9 cellular contexts compared by ENCODE assay signal in genomic region chr9:109780453-109781033, GRCh38. TPM values are rescaled to one million over a fixed set of nuclear protein-coding genes. Genes with fewer than 3 reads are reported as not detected.
DNase-seq lines count a peak whose midpoint lies in the region; TF ChIP-seq lines count a peak whose summit lies in the region.
"Had no signal": no experiment of that assay in that cellular context is flagged by ENCODE, and none has a peak within 500 bp of the region (broad histone marks: within the 10 kb centered on the region; RNA-seq: fewer than 3 reads in every experiment).

No MANE protein-coding gene starts in this region.

- H3K4me1 Mint-ChIP-seq in Caco-2 (ENCODE audit: low read depth, unreplicated experiment): no peaks in the 10 kb centered on the region
- H3K4me1 Mint-ChIP-seq in activated CD4-positive, alpha-beta memory T cell treated with anti-CD3 and anti-CD28 coated beads, Interleukin-2, amount 10 ng/mL, durations not matched to agents 7 days and 5 days: no peaks in the 10 kb centered on the region

- no peak for DNase-seq in Caco-2
- no peak for DNase-seq in Peyer's patch
- peak in 1 of 2 donors; percentile 56 for DNase-seq in foreskin fibroblast
- DNase-seq in ovary: no peak
- DNase-seq in activated effector memory CD4-positive, alpha-beta T cell treated with Interleukin-2 at 50 U/mL for 16 hours: no peak
- DNase-seq in 8988T: no peak
- no peak for DNase-seq in activated CD4-positive, alpha-beta memory T cell treated with anti-CD3 and anti-CD28 coated beads, Interleukin-2, amount 10 ng/mL, durations not matched to agents 7 days and 5 days
- DNase-seq in DMS153 treated with DMSO at 0.1 percent for 48 hours (lab: John Stamatoyannopoulos, UW; ENCODE audit: unreplicated experiment): no peak
- DNase-seq: stimulated activated CD4-positive, alpha-beta T cell treated with anti-CD3 and anti-CD28 coated beads, Interleukin-12 subunit alpha, Interleukin-12 subunit beta, amount 100 ng/mL, for 4 hours had no signal

- peaks cover 3% of the 10 kb centered on the region; the same call in 1 of the 2 replicates for H3K4me1 ChIP-seq in Caco-2
- H3K4me1 ChIP-seq in Peyer's patch: peaks cover 0 to 5% (median 2%) of the 10 kb centered on the region in 4 donors
- H3K4me1 ChIP-seq in ovary (ENCODE audit: insufficient read depth): peaks cover 2% of the 10 kb centered on the region

- 0 to 1% (median 1%) methylated on average over 16 of the region's 16 CpGs for WGBS in ovary, 3 donors

- TF ChIP-seq EP300 in ovary (IDR thresholded peaks at IDR 0.05): no peak

- H3K27me3 ChIP-seq in Caco-2 (replicated peaks; ENCODE audit: control insufficient read depth, insufficient read depth, low read length) (no peaks in the 10 kb centered on the region), Peyer's patch (no peaks in the 10 kb centered on the region), ovary (no peaks in the 10 kb centered on the region)

- H3K9me3 ChIP-seq in Caco-2: no peaks in the 10 kb centered on the region
- no peaks in the 10 kb centered on the region for H3K9me3 ChIP-seq in Peyer's patch
- no peaks in the 10 kb centered on the region for H3K9me3 ChIP-seq in ovary

- H3K4me3 ChIP-seq in Caco-2 (ENCODE audit: low read depth, low read length) (peak overlapping the region; percentile 17), Peyer's patch (peak overlapping the region; percentile 14 to 60 (median 38)), foreskin fibroblast (ENCODE audit: low read depth in 1 of 2, low read length in 2 of 2) (peak overlapping the region; percentile 83), ovary (peak overlapping the region; percentile 66)

- no peak for TF ChIP-seq CTCF in Caco-2 (IDR thresholded peaks at IDR 0.05; ENCODE audit: insufficient read depth in 1 of 2, low read depth in 1 of 2, low read length in 1 of 2, severe bottlenecking in 1 of 2, unreplicated experiment in 1 of 2)
- no peak for TF ChIP-seq CTCF in Peyer's patch (IDR thresholded peaks at IDR 0.05)
- no peak for TF ChIP-seq CTCF in foreskin fibroblast (IDR thresholded peaks at IDR 0.05; ENCODE audit: low read depth, low read length)
- no peak for TF ChIP-seq CTCF in ovary (IDR thresholded peaks at IDR 0.05)

- no peak for TF ChIP-seq POLR2A in Peyer's patch (IDR thresholded peaks at IDR 0.05)
- no peak for TF ChIP-seq POLR2A in ovary (IDR thresholded peaks at IDR 0.05)

- H3K27ac Mint-ChIP-seq in Caco-2 (ENCODE audit: unreplicated experiment): no peak overlapping the region
- no peak overlapping the region for H3K27ac Mint-ChIP-seq in activated CD4-positive, alpha-beta memory T cell treated with anti-CD3 and anti-CD28 coated beads, Interleukin-2, amount 10 ng/mL, durations not matched to agents 7 days and 5 days

- peaks cover 26% of the 10 kb centered on the region for H3K27me3 Mint-ChIP-seq in Caco-2 (ENCODE audit: insufficient read depth, unreplicated experiment)
- H3K27me3 Mint-ChIP-seq in activated CD4-positive, alpha-beta memory T cell treated with anti-CD3 and anti-CD28 coated beads, Interleukin-2, amount 10 ng/mL, durations not matched to agents 7 days and 5 days: peaks cover 42% of the 10 kb centered on the region

- H3K4me3 Mint-ChIP-seq in Caco-2 (ENCODE audit: unreplicated experiment): peak overlapping the region; percentile 75
- H3K4me3 Mint-ChIP-seq in activated CD4-positive, alpha-beta memory T cell treated with anti-CD3 and anti-CD28 coated beads, Interleukin-2, amount 10 ng/mL, durations not matched to agents 7 days and 5 days: no peak overlapping the region

- BruUV-seq in Caco-2 (replicated peaks; lab: Mats Ljungman, UMichigan): no TSS peak

- POLR2A ChIA-PET in Caco-2 (lab: Charles Lee): no interaction called here
- POLR2A ChIA-PET in activated CD4-positive, alpha-beta memory T cell treated with anti-CD3 and anti-CD28 coated beads, Interleukin-2, amount 10 ng/mL, durations not matched to agents 7 days and 5 days (lab: Charles Lee): no interaction called here

- no peaks in the 10 kb centered on the region for H3K36me3 Mint-ChIP-seq in Caco-2 (ENCODE audit: insufficient read depth, unreplicated experiment)
- H3K36me3 Mint-ChIP-seq in activated CD4-positive, alpha-beta memory T cell treated with anti-CD3 and anti-CD28 coated beads, Interleukin-2, amount 10 ng/mL, durations not matched to agents 7 days and 5 days (ENCODE audit: low read depth): no peaks in the 10 kb centered on the region

- no peaks in the 10 kb centered on the region for H3K9me3 Mint-ChIP-seq in Caco-2 (ENCODE audit: unreplicated experiment)
- no peaks in the 10 kb centered on the region for H3K9me3 Mint-ChIP-seq in activated CD4-positive, alpha-beta memory T cell treated with anti-CD3 and anti-CD28 coated beads, Interleukin-2, amount 10 ng/mL, durations not matched to agents 7 days and 5 days

- H3K27ac ChIP-seq in Peyer's patch (peak overlapping the region in 2 of 4 donors; percentile 25 to 26), ovary (no peak overlapping the region)

- H3K36me3 ChIP-seq in Caco-2 (ENCODE audit: control insufficient read depth, insufficient read depth, low read length): no peaks in the 10 kb centered on the region
- no peaks in the 10 kb centered on the region for H3K36me3 ChIP-seq in Peyer's patch
- H3K36me3 ChIP-seq in ovary: no peaks in the 10 kb centered on the region

- CTCF ChIA-PET in Caco-2 (lab: Charles Lee): no interaction called here
- CTCF ChIA-PET in activated CD4-positive, alpha-beta memory T cell treated with anti-CD3 and anti-CD28 coated beads, Interleukin-2, amount 10 ng/mL, durations not matched to agents 7 days and 5 days (lab: Charles Lee): no interaction called here

- intact Hi-C loops in Caco-2 (cut with micrococcal nuclease; ENCODE audit: unreplicated experiment) (no loop called here), ovary (cut with DNase I) (no loop called here)

RNA-seq across cellular contexts. Expression of gene PALM2AKAP2, which starts 0.5 kb away (rescaled TPM):
- 0.54 and 2.4 TPM in 2 replicates for total RNA-seq in Caco-2 (2022)
- 1 to 10 TPM in 2 of 4 donors, not detected in 2; 1.9 to 3.3 TPM for total RNA-seq in Peyer's patch
- total RNA-seq in ovary: 1 to 10 TPM; 1.7 to 6.4 (median 3.5) TPM
- polyA plus RNA-seq in ovary: 1 to 10 TPM; 2.2 to 9.6 TPM
- not detected for total RNA-seq in activated CD4-positive, alpha-beta memory T cell treated with anti-CD3 and anti-CD28 coated beads, Interleukin-2, amount 10 ng/mL, durations not matched to agents 7 days and 5 days

Comparison
In these comparisons a context has a peak if more than half of its experiments do, and no peak if none do; other contexts are left out.
1. H3K4me3 ChIP-seq: peak in every context shown above with its lines; median percentile 83 in foreskin fibroblast; 66 in ovary; 38 in Peyer's patch; 17 in Caco-2.